8 cellular contexts compared by ENCODE assay signal in genomic region chr5:114223866-114224265, GRCh38.
DNase-seq lines count a peak whose midpoint lies in the region; ATAC-seq, FAIRE-seq and TF ChIP-seq lines count a peak whose summit lies in the region.

No MANE protein-coding gene starts in this region.

- no peak overlapping the region for H3K4me3 ChIP-seq in HepG2 (replicated peaks in 1 of 3; ENCODE audit: insufficient read depth in 1 of 3, low read depth in 2 of 3, low read length in 3 of 3)

- no peak for DNase-seq in GM18507 (ENCODE audit: extremely low spot score, insufficient read length, low read depth)
- no peak for DNase-seq in HFFc6
- peak; percentile 9 for DNase-seq in RPMI7951 (ENCODE audit: low read depth)
- DNase-seq in HepG2 (ENCODE audit: low spot score) = peak; percentile 21
- DNase-seq in HK-2 (ENCODE audit: unreplicated experiment) = no peak
- DNase-seq in Right ventricle myocardium inferior (ENCODE audit: missing footprints) = no peak

- no peak for TF ChIP-seq POLR2A in HepG2 (IDR thresholded peaks at IDR 0.05; ENCODE audit: insufficient read depth in 1 of 2, low read depth in 2 of 2, low read length in 2 of 2)

- no peak overlapping the region for H2AFZ ChIP-seq in HepG2 (ENCODE audit: low read length)

- no peak overlapping the region for H3K4me3 Mint-ChIP-seq in HFFc6

- in situ Hi-C loops in HepG2 (cut with HindIII; ENCODE audit: extremely low pct_ligation_motif_present, low pct_unique_long_range_greater_than_20kb) = no loop called here

- WGBS in HepG2 (ENCODE audit: low lambda C conversion rate) = 2% methylated on average over 1 of the region's 1 CpG

- intact Hi-C loops in HepG2 (cut with micrococcal nuclease; ENCODE audit: unreplicated experiment) (loop anchor here (1.0 to 5.0 kb wide), 2 partner anchors 122 to 545 kb away; no protein-coding TSS in a partner anchor), Right ventricle myocardium inferior (cut with DNase I) (no loop called here)

- peaks cover 23% of the 10 kb centered on the region for H3K9me3 Mint-ChIP-seq in HFFc6

- no peak overlapping the region; the same call in 1 of the 2 replicates for H3K27ac Mint-ChIP-seq in HFFc6

- no peak overlapping the region for H3K27ac ChIP-seq in HepG2 (ENCODE audit: extremely low read length, insufficient read depth, low read length)

- no peaks in the 10 kb centered on the region for H3K36me3 ChIP-seq in HepG2 (replicated peaks in 1 of 2; ENCODE audit: control insufficient read depth in 1 of 2, insufficient read depth in 2 of 2, low read length in 2 of 2)

- H3K4me1 Mint-ChIP-seq in HFFc6 (ENCODE audit: low read depth) = peaks cover 19% of the 10 kb centered on the region; the same call in 1 of the 2 replicates

- CTCF ChIA-PET in HepG2 (lab: Yijun Ruan, JAX; ENCODE audit: low intra/inter-chr PET ratio, low total read pairs) = no interaction called here

- H3K9ac ChIP-seq in HepG2 (ENCODE audit: insufficient read depth, low read depth, low read length) = no peak overlapping the region

- TF ChIP-seq EP300 in HepG2 (IDR thresholded peaks at IDR 0.05; ENCODE audit: low read depth in 2 of 2, low read length in 2 of 2) = no peak
- TF ChIP-seq EP300 in HepG2 (CRISPR knock-in tag; IDR thresholded peaks at IDR 0.05; ENCODE audit: borderline replicate concordance) = no peak

- ATAC-seq in HepG2 (no peak), HG03457 (IDR thresholded peaks at IDR 0.05; ENCODE audit: unreplicated experiment) (no peak), HG02623 (IDR thresholded peaks at IDR 0.05; ENCODE audit: unreplicated experiment) (no peak), Right ventricle myocardium inferior (no peak)

- H3K27me3 ChIP-seq in HepG2 (ENCODE audit: control insufficient read depth in 1 of 2, insufficient read depth in 2 of 2, low read length in 2 of 2) = no peaks in the 10 kb centered on the region

- H3K36me3 Mint-ChIP-seq in HFFc6 (ENCODE audit: low read depth) = peaks cover 27% of the 10 kb centered on the region

- no peaks in the 10 kb centered on the region for H3K27me3 Mint-ChIP-seq in HFFc6 (ENCODE audit: insufficient read depth)

- BruUV-seq in HepG2 (replicated peaks; lab: Mats Ljungman, UMichigan) = no TSS peak

- POLR2A ChIA-PET in HepG2 (lab: Yijun Ruan, JAX) = no interaction called here

- H4K20me1 ChIP-seq in HepG2 (ENCODE audit: insufficient read depth, low read length) = no peaks in the 10 kb centered on the region

- no peak for TF ChIP-seq RAD21 in HepG2 (CRISPR knock-in tag; IDR thresholded peaks at IDR 0.05)

- H3K79me2 ChIP-seq in HepG2 (ENCODE audit: insufficient read depth, low read length) = no peaks in the 10 kb centered on the region

- H3K4me2 ChIP-seq in HepG2 (ENCODE audit: low read depth, low read length) = no peak overlapping the region

- peak; percentile 66 for TF ChIP-seq CTCF in HFFc6 (IDR thresholded peaks at IDR 0.05)
- peak; percentile 26; the same call in 1 of the 2 replicates for TF ChIP-seq CTCF in HepG2 (CRISPR knock-in tag; IDR thresholded peaks at IDR 0.05)

- FAIRE-seq in GM18507 (lab: Jason Lieb, UNC) (peak; percentile 60), HepG2 (lab: Jason Lieb, UNC) (no peak)

- H3K4me1 ChIP-seq in HepG2 (ENCODE audit: insufficient read depth, low read length) = no peaks in the 10 kb centered on the region

- H3K9me3 ChIP-seq in HepG2 (ENCODE audit: low read length) = no peaks in the 10 kb centered on the region

TF ChIP-seq in HepG2, 621 proteins besides CTCF, POLR2A, EP300 and RAD21:
- TF ChIP-seq SMC3 (IDR thresholded peaks at IDR 0.05; ENCODE audit: low read length) (0 out of 2 replicates have a peak, but pooled peaks have one; percentile 14), ZNF569 (CRISPR knock-in tag; IDR thresholded peaks at IDR 0.05; ENCODE audit: borderline replicate concordance) (no peak), GABPA (IDR thresholded peaks at IDR 0.05; ENCODE audit: low read depth, low read length) (no peak), GABPA (CRISPR knock-in tag; IDR thresholded peaks at IDR 0.05; ENCODE audit: low read depth) (peak; percentile 53; the same call in 1 of the 2 replicates)

Comparison
In these comparisons a context has a peak if more than half of its experiments do, and no peak if none do; other contexts are left out.
1. DNase-seq: peak in RPMI7951 (single experiment) and HepG2 (single experiment); none in GM18507 (single experiment), HFFc6 (single experiment), HK-2 (single experiment) and Right ventricle myocardium inferior (single experiment).